ENCODE assay signal across 26 cellular contexts in the genomic region with DNA sequence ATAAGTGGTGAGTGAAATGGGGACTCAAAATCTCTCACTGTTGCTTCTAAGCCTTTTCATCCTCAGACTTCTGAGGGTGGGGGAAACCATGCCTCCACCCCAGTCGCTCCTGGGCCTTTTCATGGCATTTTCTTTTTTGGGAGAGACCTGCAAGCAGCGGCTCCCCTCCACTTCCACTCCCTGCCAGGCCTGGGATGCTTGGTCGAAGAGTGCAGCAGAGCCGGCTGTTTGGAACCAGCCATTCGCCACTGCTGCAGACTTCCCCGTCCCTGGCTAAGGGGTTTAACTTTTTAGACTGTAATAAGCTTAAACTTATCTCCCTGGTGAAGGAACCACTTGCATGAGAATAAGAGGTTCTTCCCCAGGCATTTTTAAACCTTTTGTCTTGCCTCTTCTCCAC.
"Had no signal": no experiment of that assay in that cellular context is flagged by ENCODE, and none has a peak within 500 bp of the region (broad histone marks: within the 10 kb centered on the region; RNA-seq: fewer than 3 reads in every experiment).

No MANE protein-coding gene starts in this region.

- H3K4me2 ChIP-seq: hepatocyte, smooth muscle cell had no signal

- H3K9me3 ChIP-seq: gastrocnemius medialis, prostate gland, right atrium auricular region, stomach, thyroid gland, vagina had no signal

- H3K79me2 ChIP-seq: hepatocyte had no signal

- H3K4me3 ChIP-seq: dorsolateral prefrontal cortex, gastrocnemius medialis, heart left ventricle, hepatocyte, lung, prostate gland, right atrium auricular region, smooth muscle cell, stomach, thyroid gland, vagina had no signal

- H2AFZ ChIP-seq: hepatocyte had no signal

- ATAC-seq: esophagus mucosa; gastrocnemius medialis; heart left ventricle; left lobe of liver; natural killer cell; sciatic nerve; stimulated activated effector memory CD8-positive, alpha-beta T cell treated with anti-CD3 and anti-CD28 coated beads, Interleukin-12 subunit alpha, Interleukin-12 subunit beta, amount 100 ng/mL, for 72 hours had no signal

- H3K4me1 ChIP-seq: gastrocnemius medialis, heart left ventricle, prostate gland, right atrium auricular region, stomach, thyroid gland, vagina had no signal

- DNase-seq: cortex of kidney; dorsolateral prefrontal cortex; effector CD8-positive, alpha-beta T cell; endodermal cell; foreskin fibroblast; gastrocnemius medialis; heart left ventricle; kidney; natural killer cell; stimulated activated CD4-positive, alpha-beta T cell treated with anti-CD3 and anti-CD28 coated beads, Interleukin-2, amount 100 ng/mL, for 24 hours; stimulated activated CD4-positive, alpha-beta T cell treated with anti-CD3 and anti-CD28 coated beads, Interleukin-4, amount 100 ng/mL, for 24 hours; stimulated activated naive CD4-positive, alpha-beta T cell treated with Interleukin-2 at 50 U/mL for 16 hours; stomach; thyroid gland; trophoblast cell had no signal

- H3K27me3 ChIP-seq: dorsolateral prefrontal cortex, gastrocnemius medialis, heart left ventricle, hepatocyte, right atrium auricular region, stomach, thyroid gland, vagina had no signal

- H3K27ac ChIP-seq: dorsolateral prefrontal cortex, epithelial cell of prostate, gastrocnemius medialis, heart left ventricle, hepatocyte, prostate gland, right atrium auricular region, stomach, thyroid gland, vagina had no signal

- H3K36me3 ChIP-seq: gastrocnemius medialis, heart left ventricle, prostate gland, right atrium auricular region, stomach, thyroid gland, vagina had no signal

- FAIRE-seq: kidney had no signal
